In genomic region chr1:26408604-26409003, GRCh38 we compare ENCODE assay signal across 7 cellular contexts. TPM values are rescaled to one million over a fixed set of nuclear protein-coding genes. Genes with fewer than 3 reads are reported as not detected.
A peak's percentile ranks its signal among the peaks of the same experiment; 100 is the strongest.
DNase-seq lines count a peak whose midpoint lies in the region; FAIRE-seq and TF ChIP-seq lines count a peak whose summit lies in the region.

No MANE protein-coding gene starts in this region.

- no peaks in the 10 kb centered on the region for H3K79me2 ChIP-seq in astrocyte (ENCODE audit: insufficient read depth, low read length)

- H2AFZ ChIP-seq in astrocyte (ENCODE audit: low read depth, low read length), result no peak overlapping the region

- H3K4me1 ChIP-seq in astrocyte (ENCODE audit: insufficient read depth, low read length), result peaks cover 9% of the 10 kb centered on the region
- peaks cover 1% of the 10 kb centered on the region; the same call in 1 of the 2 replicates for H3K4me1 ChIP-seq in iPS DF 6.9 (ENCODE audit: control insufficient read depth, insufficient read depth, low read length)
- no peaks in the 10 kb centered on the region for H3K4me1 ChIP-seq in small intestine (ENCODE audit: control insufficient read depth in 2 of 2, insufficient read depth in 1 of 2, low read depth in 1 of 2, low read length in 1 of 2)

- H4K20me1 ChIP-seq in astrocyte (ENCODE audit: insufficient read depth, low read length), result no peaks in the 10 kb centered on the region

- FAIRE-seq in astrocyte (lab: Jason Lieb, UNC), result peak; percentile 5
- no peak for FAIRE-seq in small intestine (lab: Jason Lieb, UNC)

- peak overlapping the region; percentile 81 for H3K27ac Mint-ChIP-seq in astrocyte (ENCODE audit: unreplicated experiment)

- H3K27me3 ChIP-seq in astrocyte (ENCODE audit: insufficient read depth, low read length), result peaks cover 30% of the 10 kb centered on the region
- no peaks in the 10 kb centered on the region for H3K27me3 ChIP-seq in iPS DF 6.9 (ENCODE audit: control insufficient read depth, insufficient read depth, low read length)
- peaks cover 4 to 36% of the 10 kb centered on the region in 2 donors for H3K27me3 ChIP-seq in small intestine (ENCODE audit: control insufficient read depth in 2 of 2, insufficient read depth in 2 of 2, low read length in 2 of 2)

- no peaks in the 10 kb centered on the region for H3K27me3 Mint-ChIP-seq in astrocyte (ENCODE audit: low read depth, unreplicated experiment)

- H3K27ac ChIP-seq in astrocyte (ENCODE audit: low read depth, low read length) (no peak overlapping the region), iPS DF 6.9 (ENCODE audit: low read length) (no peak overlapping the region), small intestine (ENCODE audit: low read depth in 1 of 2, low read length in 1 of 2) (no peak overlapping the region)

- POLR2A ChIA-PET in HEK293T (lab: Yijun Ruan, JAX), result interaction anchor here (0.6 to 1.3 kb wide), 2 partner anchors 23 to 68 kb away, joined by 4 read pairs; partner anchors contain the start of gene DHDDS

- no CpG with 5 or more reads among the region's 12 CpGs for WGBS in iPS DF 6.9 (ENCODE audit: insufficient coverage, insufficient read length)
- 0 to 3% (median 1%) methylated on average over 12 of the region's 12 CpGs for WGBS in small intestine, 3 donors

- H3K4me1 Mint-ChIP-seq in astrocyte (ENCODE audit: low read depth, unreplicated experiment), result peaks cover 30% of the 10 kb centered on the region

- H3K4me3 ChIP-seq in astrocyte (ENCODE audit: insufficient read depth, low read depth, low read length) (no peak overlapping the region), iPS DF 6.9 (ENCODE audit: low read length) (no peak overlapping the region; the same call in 1 of the 2 replicates), small intestine (ENCODE audit: low read depth in 1 of 2, low read length in 2 of 2) (no peak overlapping the region)

- no peak overlapping the region for H3K9ac ChIP-seq in astrocyte (ENCODE audit: low read length)

- peak overlapping the region; percentile 65 for H3K4me3 Mint-ChIP-seq in astrocyte (ENCODE audit: unreplicated experiment)

- H3K36me3 ChIP-seq in astrocyte (ENCODE audit: insufficient read depth, low read length), result no peaks in the 10 kb centered on the region
- peaks cover 12% of the 10 kb centered on the region; the same call in 1 of the 2 replicates for H3K36me3 ChIP-seq in iPS DF 6.9 (ENCODE audit: control insufficient read depth, insufficient read depth, low read length)
- no peaks in the 10 kb centered on the region for H3K36me3 ChIP-seq in small intestine (ENCODE audit: control insufficient read depth in 2 of 2, insufficient read depth in 2 of 2, low read length in 2 of 2)

- TF ChIP-seq CTCF in astrocyte (IDR thresholded peaks at IDR 0.05; ENCODE audit: insufficient read depth, low read depth, low read length), result no peak

- CTCF ChIA-PET in HEK293T (lab: Yijun Ruan, JAX), result interaction anchor here (1.2 kb wide), 1 partner anchor 9 kb away, joined by 6 read pairs; no protein-coding TSS in a partner anchor

- H3K9me3 Mint-ChIP-seq in astrocyte (ENCODE audit: unreplicated experiment), result no peaks in the 10 kb centered on the region

- no peaks in the 10 kb centered on the region for H3K9me3 ChIP-seq in astrocyte (ENCODE audit: insufficient read depth, low read depth, low read length)
- no peaks in the 10 kb centered on the region for H3K9me3 ChIP-seq in iPS DF 6.9 (ENCODE audit: control insufficient read depth, insufficient read depth, low read length)
- H3K9me3 ChIP-seq in small intestine (ENCODE audit: control insufficient read depth, low read depth), result no peaks in the 10 kb centered on the region

- H3K4me2 ChIP-seq in astrocyte (ENCODE audit: low read length), result peak overlapping the region; percentile 35

- no peaks in the 10 kb centered on the region for H3K36me3 Mint-ChIP-seq in astrocyte (ENCODE audit: low read depth, unreplicated experiment)

- DNase-seq in HEK293T (ENCODE audit: extremely low spot score) (peak; percentile 73), T-helper 9 cell (peak; percentile 82), astrocyte (ENCODE audit: low read depth) (peak; percentile 46), iPS DF 6.9 (ENCODE audit: low read depth, low spot score) (peak; percentile 54), small intestine (peak; percentile 56), NCI-H1694 treated with DMSO at 0.1 percent for 48 hours (lab: John Stamatoyannopoulos, UW) (no peak), NCI-H187 treated with DMSO at 0.1 percent for 48 hours (lab: John Stamatoyannopoulos, UW) (no peak)

TF ChIP-seq in HEK293T, 16 proteins besides CTCF, POLR2A, EP300 and RAD21:
- TF ChIP-seq LEF1 (IDR thresholded peaks at IDR 0.05; ENCODE audit: borderline replicate concordance), result no peak
- no peak for TF ChIP-seq ELF4 (IDR thresholded peaks at IDR 0.05)
- TF ChIP-seq HDGF (IDR thresholded peaks at IDR 0.05; ENCODE audit: borderline replicate concordance), result no peak
- TF ChIP-seq NFRKB (IDR thresholded peaks at IDR 0.05), result no peak
- TF ChIP-seq SUZ12 (IDR thresholded peaks at IDR 0.05), result no peak
- TF ChIP-seq ZNF384 (IDR thresholded peaks at IDR 0.05), result no peak

RNA-seq across cellular contexts. Expression of gene LIN28A, which starts 2.0 kb away (rescaled TPM):
- 16.7 and 43.7 TPM in 2 replicates for total RNA-seq in astrocyte
- polyA plus RNA-seq in small intestine, result not detected

RNA-seq across cellular contexts. Expression of gene DHDDS, which starts 23.5 kb away (rescaled TPM):
- total RNA-seq in astrocyte, result 87.2 and 94.4 TPM in 2 replicates
- polyA plus RNA-seq in small intestine, result 10 to 100 TPM; 21.2 to 31.0 (median 30.5) TPM

RNA-seq across cellular contexts. Expression of gene ZNF683, which starts 36.1 kb away (rescaled TPM):
- not detected in 2 replicates for total RNA-seq in astrocyte
- under 1 TPM in 1 of 3 donors, not detected in 2; 0.07 TPM for polyA plus RNA-seq in small intestine

RNA-seq across cellular contexts. Expression of gene CRYBG2, which starts 54.7 kb away (rescaled TPM):
- 1.8 and 5.3 TPM in 2 replicates for total RNA-seq in astrocyte
- polyA plus RNA-seq in small intestine, result 100 to 1,000 TPM in 2 of 3 donors, 1 to 10 TPM in 1; 6.7 to 267 (median 121) TPM

Comparison
In these comparisons a context has a peak if more than half of its experiments do, and no peak if none do; other contexts are left out.
1. DNase-seq: peak in HEK293T (single experiment), T-helper 9 cell (single experiment), astrocyte (single experiment), iPS DF 6.9 (single experiment) and small intestine (single experiment); none in NCI-H1694 treated with DMSO at 0.1 percent for 48 hours (single experiment) and NCI-H187 treated with DMSO at 0.1 percent for 48 hours (single experiment).